22 cellular contexts compared by ENCODE assay signal in the genomic region with DNA sequence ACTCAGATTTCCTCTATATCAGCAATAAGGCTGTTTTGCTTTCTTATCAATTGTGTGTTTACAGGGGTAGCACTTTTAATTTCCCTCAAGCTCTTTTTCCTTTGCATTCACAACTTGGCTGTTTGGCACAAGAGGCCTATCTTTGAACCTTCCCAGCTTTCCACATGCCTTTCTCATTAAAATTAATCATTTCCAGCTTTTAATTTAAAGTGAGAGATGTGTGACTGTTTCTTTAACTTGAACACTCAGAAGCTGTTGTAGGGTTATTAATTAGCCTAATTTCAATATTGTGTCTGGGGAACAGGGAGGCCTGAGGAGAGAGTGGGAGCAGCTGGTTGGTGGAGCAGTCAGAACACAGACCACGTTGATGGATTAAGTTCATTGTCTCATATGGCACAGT. TPM values are rescaled to one million over a fixed set of nuclear protein-coding genes. Genes with fewer than 3 reads are reported as not detected.
DNase-seq lines count a peak whose midpoint lies in the region; ATAC-seq and TF ChIP-seq lines count a peak whose summit lies in the region.
"Had no signal": no experiment of that assay in that cellular context is flagged by ENCODE, and none has a peak within 500 bp of the region (broad histone marks: within the 10 kb centered on the region; RNA-seq: fewer than 3 reads in every experiment).

No MANE protein-coding gene starts in this region.

- H3K27ac Mint-ChIP-seq in natural killer cell (peak overlapping the region; percentile 77 to 90), brain (peak overlapping the region; percentile 28 to 65 (median 31)), naive B cell (peak overlapping the region in 4 of 6 donors; percentile 32 to 72 (median 46)), CD14-positive monocyte (peak overlapping the region in 1 of 7 donors; percentile 12), osteocyte (ENCODE audit: unreplicated experiment) (no peak overlapping the region)
- peak overlapping the region in 1 of 2 donors; percentile 20 for H3K27ac Mint-ChIP-seq in natural killer cell treated with Interleukin-12 subunit alpha and Interleukin-12 subunit beta and Interleukin-15 and Interleukin-18, amount 100 ng/mL, for 72 hours
- H3K27ac Mint-ChIP-seq: activated naive CD4-positive, alpha-beta T cell treated with anti-CD3 and anti-CD28 coated beads, Interleukin-2, amount 10 ng/mL, durations not matched to agents 7 days and 5 days had no signal

- TF ChIP-seq CTCF in natural killer cell (IDR thresholded peaks at IDR 0.05) (no peak), brain (conservative IDR thresholded peaks at IDR 0.05) (no peak), CD14-positive monocyte (IDR thresholded peaks at IDR 0.05) (no peak), osteocyte (IDR thresholded peaks at IDR 0.05) (no peak)

- intact Hi-C loops in natural killer cell (cut with micrococcal nuclease), result no loop called here
- intact Hi-C loops in CD14-positive monocyte (cut with micrococcal nuclease), result no loop called here

- H3K4me3 Mint-ChIP-seq in natural killer cell (peak overlapping the region; percentile 35), brain (peak overlapping the region in 4 of 5 experiments; percentile 11 to 51 (median 26)), naive B cell (peak overlapping the region in 1 of 8 donors; percentile 95), CD14-positive monocyte (no peak overlapping the region), osteocyte (ENCODE audit: unreplicated experiment) (no peak overlapping the region)
- no peak overlapping the region for H3K4me3 Mint-ChIP-seq in natural killer cell treated with Interleukin-12 subunit alpha and Interleukin-12 subunit beta and Interleukin-15 and Interleukin-18, amount 100 ng/mL, for 72 hours
- H3K4me3 Mint-ChIP-seq: activated naive CD4-positive, alpha-beta T cell treated with anti-CD3 and anti-CD28 coated beads, Interleukin-2, amount 10 ng/mL, durations not matched to agents 7 days and 5 days had no signal

- peaks cover 19% of the 10 kb centered on the region for H3K36me3 Mint-ChIP-seq in natural killer cell
- peaks cover 14% of the 10 kb centered on the region for H3K36me3 Mint-ChIP-seq in natural killer cell treated with Interleukin-12 subunit alpha and Interleukin-12 subunit beta and Interleukin-15 and Interleukin-18, amount 100 ng/mL, for 72 hours
- peaks cover 79% of the 10 kb centered on the region for H3K36me3 Mint-ChIP-seq in brain
- peaks cover 4 to 16% of the 10 kb centered on the region in 2 donors for H3K36me3 Mint-ChIP-seq in naive B cell
- peaks cover 41 to 48% of the 10 kb centered on the region in 2 donors for H3K36me3 Mint-ChIP-seq in CD14-positive monocyte
- peaks cover 27% of the 10 kb centered on the region for H3K36me3 Mint-ChIP-seq in osteocyte (ENCODE audit: unreplicated experiment)

- no peaks in the 10 kb centered on the region for H3K27me3 Mint-ChIP-seq in natural killer cell (ENCODE audit: low read depth in 2 of 2)
- no peaks in the 10 kb centered on the region for H3K27me3 Mint-ChIP-seq in natural killer cell treated with Interleukin-12 subunit alpha and Interleukin-12 subunit beta and Interleukin-15 and Interleukin-18, amount 100 ng/mL, for 72 hours
- H3K27me3 Mint-ChIP-seq in brain, result peaks cover 5% of the 10 kb centered on the region
- H3K27me3 Mint-ChIP-seq in naive B cell, result no peaks in the 10 kb centered on the region
- H3K27me3 Mint-ChIP-seq in CD14-positive monocyte (ENCODE audit: low read depth in 3 of 3), result peaks cover 0 to 2% (median 0%) of the 10 kb centered on the region in 3 donors
- H3K27me3 Mint-ChIP-seq in osteocyte (ENCODE audit: unreplicated experiment), result no peaks in the 10 kb centered on the region
- H3K27me3 Mint-ChIP-seq: activated naive CD4-positive, alpha-beta T cell treated with anti-CD3 and anti-CD28 coated beads, Interleukin-2, amount 10 ng/mL, durations not matched to agents 7 days and 5 days had no signal

- H3K4me1 Mint-ChIP-seq in natural killer cell (peaks cover 65 to 69% of the 10 kb centered on the region in 2 donors), brain (peaks cover 54% of the 10 kb centered on the region), naive B cell (peaks cover 40 to 55% (median 45%) of the 10 kb centered on the region in 3 donors), CD14-positive monocyte (peaks cover 66% of the 10 kb centered on the region), osteocyte (ENCODE audit: unreplicated experiment) (peaks cover 32% of the 10 kb centered on the region)
- H3K4me1 Mint-ChIP-seq in natural killer cell treated with Interleukin-12 subunit alpha and Interleukin-12 subunit beta and Interleukin-15 and Interleukin-18, amount 100 ng/mL, for 72 hours (ENCODE audit: low read depth in 2 of 2), result peaks cover 43 to 51% of the 10 kb centered on the region in 2 donors

- DNase-seq in natural killer cell (no peak), naive B cell (no peak), CD14-positive monocyte (ENCODE audit: low spot score) (no peak), osteocyte (ENCODE audit: extremely low spot score, unreplicated experiment) (no peak)
- no peak for DNase-seq in natural killer cell treated with Interleukin-12 subunit alpha and Interleukin-12 subunit beta and Interleukin-15 and Interleukin-18, amount 100 ng/mL, for 72 hours (ENCODE audit: low spot score)
- DNase-seq in activated effector memory CD4-positive, alpha-beta T cell treated with Interleukin-2 at 50 U/mL for 16 hours, result no peak
- DNase-seq: ACHN; activated CD4-positive, alpha-beta T cell treated with anti-CD3 and anti-CD28 coated beads for 1 hour; activated naive CD4-positive, alpha-beta T cell treated with anti-CD3 and anti-CD28 coated beads, Interleukin-2, amount 10 ng/mL, durations not matched to agents 7 days and 5 days; cerebellar nuclear complex; gastrocnemius medialis; HCEC 1CT; left ventricle myocardium inferior; midbrain; NCI-H1694; NCI-H2171; NCI-H524; NK-92 treated with Interleukin-12 subunit alpha and Interleukin-12 subunit beta, amount 100 ng/mL, for 24 hours; SIG-M5; substantia nigra had no signal

- ATAC-seq in natural killer cell, result no peak
- ATAC-seq in natural killer cell treated with Interleukin-12 subunit alpha and Interleukin-12 subunit beta and Interleukin-15 and Interleukin-18, amount 100 ng/mL, for 72 hours, result no peak
- no peak for ATAC-seq in naive B cell (ENCODE audit: low read depth in 2 of 2)
- no peak for ATAC-seq in GM21515 (IDR thresholded peaks at IDR 0.05; ENCODE audit: unreplicated experiment)
- ATAC-seq: gastrocnemius medialis had no signal

- H3K9me3 Mint-ChIP-seq in natural killer cell, result no peaks in the 10 kb centered on the region
- no peaks in the 10 kb centered on the region for H3K9me3 Mint-ChIP-seq in natural killer cell treated with Interleukin-12 subunit alpha and Interleukin-12 subunit beta and Interleukin-15 and Interleukin-18, amount 100 ng/mL, for 72 hours
- peaks cover 10 to 29% (median 17%) of the 10 kb centered on the region in 5 experiments for H3K9me3 Mint-ChIP-seq in brain
- no peaks in the 10 kb centered on the region for H3K9me3 Mint-ChIP-seq in naive B cell
- peaks cover 0 to 2% (median 0%) of the 10 kb centered on the region in 7 donors for H3K9me3 Mint-ChIP-seq in CD14-positive monocyte
- H3K9me3 Mint-ChIP-seq in osteocyte (ENCODE audit: unreplicated experiment), result no peaks in the 10 kb centered on the region
- H3K9me3 Mint-ChIP-seq: activated naive CD4-positive, alpha-beta T cell treated with anti-CD3 and anti-CD28 coated beads, Interleukin-2, amount 10 ng/mL, durations not matched to agents 7 days and 5 days had no signal

RNA-seq across cellular contexts. Expression of gene ASB1, which starts 4.7 kb away (rescaled TPM):
- total RNA-seq in natural killer cell (10 to 100 TPM; 38.3 to 47.5 (median 38.9) TPM), osteocyte (26.0 and 33.9 TPM in 2 replicates)
- 10 to 100 TPM; 50.2 to 63.3 TPM for total RNA-seq in natural killer cell treated with Interleukin-12 subunit alpha and Interleukin-12 subunit beta and Interleukin-15 and Interleukin-18, amount 100 ng/mL, for 72 hours
- polyA plus RNA-seq in brain (ENCODE audit: insufficient read depth, low read depth, low replicate concordance) (25.8 TPM), naive B cell (ENCODE audit: low read depth in 6 of 6) (10 to 100 TPM; 17.4 to 43.8 (median 24.2) TPM), CD14-positive monocyte (10 to 100 TPM; 15.1 to 16.0 TPM)

Comparison
In these comparisons a context has a peak if more than half of its experiments do, and no peak if none do; other contexts are left out.
1. H3K4me3 Mint-ChIP-seq: peak in natural killer cell (single experiment) and brain (4 of 5); none in natural killer cell treated with Interleukin-12 subunit alpha and Interleukin-12 subunit beta and Interleukin-15 and Interleukin-18, amount 100 ng/mL, for 72 hours (single experiment), CD14-positive monocyte (0 of 2) and osteocyte (single experiment).